ENCODE assay signal across 8 cellular contexts in genomic region chr2:42974697-42975357, GRCh38.
DNase-seq lines count a peak whose midpoint lies in the region; ATAC-seq and TF ChIP-seq lines count a peak whose summit lies in the region.

No MANE protein-coding gene starts in this region.

- H3K9me3 Mint-ChIP-seq in activated CD4-positive, alpha-beta memory T cell treated with anti-CD3 and anti-CD28 coated beads for 36 hours = no peaks in the 10 kb centered on the region

- ATAC-seq in lung (ENCODE audit: insufficient read depth, low FRiP score) = peak; percentile 45
- no peak for ATAC-seq in GM21447 (IDR thresholded peaks at IDR 0.05; ENCODE audit: unreplicated experiment)

- H3K4me3 Mint-ChIP-seq in activated CD4-positive, alpha-beta memory T cell treated with anti-CD3 and anti-CD28 coated beads for 36 hours = no peak overlapping the region

- peak overlapping the region; percentile 60 to 61 for H3K4me3 ChIP-seq in duodenal mucosa (ENCODE audit: low read depth in 1 of 2, low read length in 2 of 2)
- no peak overlapping the region for H3K4me3 ChIP-seq in lung

- POLR2A ChIA-PET in activated CD4-positive, alpha-beta memory T cell treated with anti-CD3 and anti-CD28 coated beads for 36 hours (lab: Charles Lee) = no interaction called here

- DNase-seq in GDM1 (lab: John Stamatoyannopoulos, UW) (peak; percentile 45), MV-4-11 (lab: John Stamatoyannopoulos, UW) (peak; percentile 29), lung (ENCODE audit: low spot score) (peak; percentile 71), DMS114 treated with DMSO at 0.1 percent for 48 hours (lab: John Stamatoyannopoulos, UW; ENCODE audit: unreplicated experiment) (no peak)
- DNase-seq in activated CD4-positive, alpha-beta memory T cell treated with anti-CD3 and anti-CD28 coated beads for 36 hours = peak; percentile 61
- peak; percentile 4 to 42 (median 24) for DNase-seq in stimulated activated CD4-positive, alpha-beta T cell treated with anti-CD3 and anti-CD28 coated beads, TNF-alpha, amount 100 ng/mL, for 24 hours (ENCODE audit: low read depth in 3 of 3)

- H3K9me3 ChIP-seq in duodenal mucosa (ENCODE audit: control insufficient read depth in 1 of 2, low read length in 2 of 2) = no peaks in the 10 kb centered on the region
- H3K9me3 ChIP-seq in lung (ENCODE audit: control insufficient read depth in 2 of 2, insufficient read depth in 1 of 2, low read length in 1 of 2) = no peaks in the 10 kb centered on the region

- H3K27ac Mint-ChIP-seq in activated CD4-positive, alpha-beta memory T cell treated with anti-CD3 and anti-CD28 coated beads for 36 hours = no peak overlapping the region

- H3K36me3 Mint-ChIP-seq in activated CD4-positive, alpha-beta memory T cell treated with anti-CD3 and anti-CD28 coated beads for 36 hours = no peaks in the 10 kb centered on the region

- intact Hi-C loops in activated CD4-positive, alpha-beta memory T cell treated with anti-CD3 and anti-CD28 coated beads for 36 hours (cut with micrococcal nuclease) = loop anchor here (1.0 to 5.0 kb wide), 2 partner anchors 254 to 507 kb away; no protein-coding TSS in a partner anchor

- H3K4me1 Mint-ChIP-seq in activated CD4-positive, alpha-beta memory T cell treated with anti-CD3 and anti-CD28 coated beads for 36 hours (ENCODE audit: low read depth) = peaks cover 13% of the 10 kb centered on the region

- peak overlapping the region; percentile 54 for H3K27ac ChIP-seq in duodenal mucosa (ENCODE audit: low read depth, low read length)
- peak overlapping the region in 1 of 2 donors; percentile 30 for H3K27ac ChIP-seq in lung (ENCODE audit: low read depth in 1 of 2, low read length in 1 of 2)

- no peaks in the 10 kb centered on the region for H3K27me3 ChIP-seq in duodenal mucosa (ENCODE audit: control insufficient read depth in 1 of 2, insufficient read depth in 2 of 2, low read length in 2 of 2)
- no peaks in the 10 kb centered on the region for H3K27me3 ChIP-seq in lung (ENCODE audit: control insufficient read depth, insufficient read depth)

- H3K9ac ChIP-seq in duodenal mucosa (ENCODE audit: low read depth in 1 of 2, low read length in 2 of 2) = peak overlapping the region; percentile 54 to 77

- no peaks in the 10 kb centered on the region for H3K27me3 Mint-ChIP-seq in activated CD4-positive, alpha-beta memory T cell treated with anti-CD3 and anti-CD28 coated beads for 36 hours

- peaks cover 43 to 46% of the 10 kb centered on the region in 2 donors for H3K4me1 ChIP-seq in duodenal mucosa (ENCODE audit: control insufficient read depth in 1 of 2, insufficient read depth in 2 of 2, low read length in 2 of 2)
- H3K4me1 ChIP-seq in lung (ENCODE audit: control insufficient read depth in 2 of 2, insufficient read depth in 2 of 2, low read length in 2 of 2) = peaks cover 0 to 8% of the 10 kb centered on the region in 2 donors

- TF ChIP-seq CTCF in lung (IDR thresholded peaks at IDR 0.05; ENCODE audit: control extremely low read depth, extremely low read depth) = peak; percentile 83

- 28 to 30% methylated on average over 22 to 27 of the region's 27 CpGs for WGBS in lung, 2 donors

- no peaks in the 10 kb centered on the region for H3K36me3 ChIP-seq in duodenal mucosa (ENCODE audit: control insufficient read depth in 1 of 2, insufficient read depth in 2 of 2, low read length in 2 of 2)
- no peaks in the 10 kb centered on the region for H3K36me3 ChIP-seq in lung (ENCODE audit: control insufficient read depth in 2 of 2, insufficient read depth in 2 of 2, low read length in 2 of 2)

- CTCF ChIA-PET in activated CD4-positive, alpha-beta memory T cell treated with anti-CD3 and anti-CD28 coated beads for 36 hours (lab: Charles Lee) = interaction anchor here (0.7 to 7.0 kb wide), 14 partner anchors 11 to 637 kb away, joined by 3 to 52 read pairs (median 5); no protein-coding TSS in a partner anchor
